16 cellular contexts compared by ENCODE assay signal in genomic region chr9:71980266-71981018, GRCh38.
"Had no signal": no experiment of that assay in that cellular context is flagged by ENCODE, and none has a peak within 500 bp of the region (broad histone marks: within the 10 kb centered on the region; RNA-seq: fewer than 3 reads in every experiment).

No MANE protein-coding gene starts in this region.

- ATAC-seq: activated T-cell treated with anti-CD3 and anti-CD28 coated beads, Interleukin-2, amount 50 U/mL, for 4 hours; esophagus mucosa; mucosa of descending colon; natural killer cell; T-helper 17 cell had no signal

- DNase-seq: activated CD4-positive, alpha-beta memory T cell treated with anti-CD3 and anti-CD28 coated beads, Interleukin-2, amount 10 ng/mL, durations not matched to agents 7 days and 5 days; activated CD4-positive, alpha-beta T cell treated with anti-CD3 and anti-CD28 coated beads for 4 hours; activated effector memory CD4-positive, alpha-beta T cell treated with Interleukin-2 at 50 U/mL for 16 hours; activated T-cell treated with anti-CD3 and anti-CD28 coated beads, Interleukin-2, amount 50 U/mL, for 4 hours; adrenal gland; mucosa of descending colon; natural killer cell; posterior cingulate gyrus; stimulated activated CD4-positive, alpha-beta T cell treated with anti-CD3 and anti-CD28 coated beads, Interleukin-15, amount 100 ng/mL, for 24 hours; stimulated activated CD4-positive, alpha-beta T cell treated with anti-CD3 and anti-CD28 coated beads, Interleukin-4, amount 100 ng/mL, for 1 hour; stimulated activated naive CD4-positive, alpha-beta T cell; T-helper 17 cell; tibial artery; uterus; WERI-Rb-1 had no signal
